In genomic region chr22:49970528-49971231, GRCh38 we compare ENCODE assay signal across 1 cellular context.
A peak's percentile ranks its signal among the peaks of the same experiment; 100 is the strongest.
TF ChIP-seq lines count a peak whose summit lies in the region.

No MANE protein-coding gene starts in this region.

TF ChIP-seq in K562, 482 proteins besides CTCF, POLR2A, EP300 and RAD21 (continued from another document and continues in another):
- TF ChIP-seq, protein P1, sequence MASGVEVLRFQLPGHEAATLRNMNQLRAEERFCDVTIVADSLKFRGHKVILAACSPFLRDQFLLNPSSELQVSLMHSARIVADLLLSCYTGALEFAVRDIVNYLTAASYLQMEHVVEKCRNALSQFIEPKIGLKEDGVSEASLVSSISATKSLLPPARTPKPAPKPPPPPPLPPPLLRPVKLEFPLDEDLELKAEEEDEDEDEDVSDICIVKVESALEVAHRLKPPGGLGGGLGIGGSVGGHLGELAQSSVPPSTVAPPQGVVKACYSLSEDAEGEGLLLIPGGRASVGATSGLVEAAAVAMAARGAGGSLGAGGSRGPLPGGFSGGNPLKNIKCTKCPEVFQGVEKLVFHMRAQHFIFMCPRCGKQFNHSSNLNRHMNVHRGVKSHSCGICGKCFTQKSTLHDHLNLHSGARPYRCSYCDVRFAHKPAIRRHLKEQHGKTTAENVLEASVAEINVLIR (CRISPR knock-in tag; IDR thresholded peaks at IDR 0.05) = peak; percentile 61
- TF ChIP-seq ZNF121 (CRISPR knock-in tag; conservative IDR thresholded peaks at IDR 0.05) = no peak
- TF ChIP-seq SREBF1 (IDR thresholded peaks at IDR 0.05; ENCODE audit: borderline replicate concordance, low read depth, low read length) = 0 out of 2 replicates have a peak, but pooled peaks have one; percentile 63
- no peak for TF ChIP-seq HMGXB4 (CRISPR knock-in tag; IDR thresholded peaks at IDR 0.05)
- TF ChIP-seq, protein P2, sequence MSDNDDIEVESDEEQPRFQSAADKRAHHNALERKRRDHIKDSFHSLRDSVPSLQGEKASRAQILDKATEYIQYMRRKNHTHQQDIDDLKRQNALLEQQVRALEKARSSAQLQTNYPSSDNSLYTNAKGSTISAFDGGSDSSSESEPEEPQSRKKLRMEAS (CRISPR knock-in tag; IDR thresholded peaks at IDR 0.05) = peak; percentile 95
- no peak for TF ChIP-seq ZNF766 (CRISPR knock-in tag; conservative IDR thresholded peaks at IDR 0.05)
- no peak for TF ChIP-seq FOXA3 (CRISPR knock-in tag; conservative IDR thresholded peaks at IDR 0.05 in 1 of 2, IDR thresholded peaks at IDR 0.05 in 1 of 2)
- TF ChIP-seq SRSF1 (IDR thresholded peaks at IDR 0.05; ENCODE audit: low read depth, low read length) = no peak
- no peak for TF ChIP-seq ZNF143 (CRISPR knock-in tag; IDR thresholded peaks at IDR 0.05)
- no peak for TF ChIP-seq RBM17 (IDR thresholded peaks at IDR 0.05; ENCODE audit: borderline replicate concordance, low read depth, low read length)
- peak; percentile 43; the same call in 1 of the 2 replicates for TF ChIP-seq NCOA1 (IDR thresholded peaks at IDR 0.05; ENCODE audit: low read depth)
- TF ChIP-seq POU5F1 (IDR thresholded peaks at IDR 0.05; ENCODE audit: borderline replicate concordance, low read depth, low read length, partially characterized antibody) = no peak
- peak; percentile 49; the same call in 1 of the 2 replicates for TF ChIP-seq PHF8 (IDR thresholded peaks at IDR 0.05; ENCODE audit: borderline replicate concordance, low read length)
- peak; percentile 82 for TF ChIP-seq TFAP4 (CRISPR knock-in tag; IDR thresholded peaks at IDR 0.05; ENCODE audit: borderline replicate concordance)
- peak; percentile 84 for TF ChIP-seq CCNT2 (IDR thresholded peaks at IDR 0.05; ENCODE audit: borderline replicate concordance, extremely low read depth, insufficient read length, low read depth, low read length)
- no peak for TF ChIP-seq TAF15 (IDR thresholded peaks at IDR 0.05; ENCODE audit: low read depth, low read length)
- no peak; a peak in 1 of 4 replicates for TF ChIP-seq KDM4B (IDR thresholded peaks at IDR 0.05; ENCODE audit: borderline replicate concordance in 2 of 2, low read depth in 1 of 2)
- TF ChIP-seq SOX6 (IDR thresholded peaks at IDR 0.05) = peak; percentile 75
- TF ChIP-seq POLR2G (IDR thresholded peaks at IDR 0.05; ENCODE audit: low read depth, low read length) = peak; percentile 89
- TF ChIP-seq GTF2F1 (IDR thresholded peaks at IDR 0.05; ENCODE audit: low read depth, low read length) = no peak
- TF ChIP-seq MCM2 (IDR thresholded peaks at IDR 0.05; ENCODE audit: low read depth) = no peak
- no peak for TF ChIP-seq TEAD4 (IDR thresholded peaks at IDR 0.05; ENCODE audit: low read length)
- no peak for TF ChIP-seq TEAD4 (CRISPR knock-in tag; IDR thresholded peaks at IDR 0.05; ENCODE audit: borderline replicate concordance)
- TF ChIP-seq NFRKB (IDR thresholded peaks at IDR 0.05; ENCODE audit: low read depth) = no peak
- no peak for TF ChIP-seq ZNF217 (CRISPR knock-in tag; IDR thresholded peaks at IDR 0.05)
- peak; percentile 99 for TF ChIP-seq ATF3 (IDR thresholded peaks at IDR 0.05)
- peak; percentile 96 for TF ChIP-seq ATF3 (CRISPR knock-in tag; conservative IDR thresholded peaks at IDR 0.05)
- TF ChIP-seq, protein P3, sequence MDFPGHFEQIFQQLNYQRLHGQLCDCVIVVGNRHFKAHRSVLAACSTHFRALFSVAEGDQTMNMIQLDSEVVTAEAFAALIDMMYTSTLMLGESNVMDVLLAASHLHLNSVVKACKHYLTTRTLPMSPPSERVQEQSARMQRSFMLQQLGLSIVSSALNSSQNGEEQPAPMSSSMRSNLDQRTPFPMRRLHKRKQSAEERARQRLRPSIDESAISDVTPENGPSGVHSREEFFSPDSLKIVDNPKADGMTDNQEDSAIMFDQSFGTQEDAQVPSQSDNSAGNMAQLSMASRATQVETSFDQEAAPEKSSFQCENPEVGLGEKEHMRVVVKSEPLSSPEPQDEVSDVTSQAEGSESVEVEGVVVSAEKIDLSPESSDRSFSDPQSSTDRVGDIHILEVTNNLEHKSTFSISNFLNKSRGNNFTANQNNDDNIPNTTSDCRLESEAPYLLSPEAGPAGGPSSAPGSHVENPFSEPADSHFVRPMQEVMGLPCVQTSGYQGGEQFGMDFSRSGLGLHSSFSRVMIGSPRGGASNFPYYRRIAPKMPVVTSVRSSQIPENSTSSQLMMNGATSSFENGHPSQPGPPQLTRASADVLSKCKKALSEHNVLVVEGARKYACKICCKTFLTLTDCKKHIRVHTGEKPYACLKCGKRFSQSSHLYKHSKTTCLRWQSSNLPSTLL (IDR thresholded peaks at IDR 0.05) = no peak
- TF ChIP-seq ZC3H11A (IDR thresholded peaks at IDR 0.05; ENCODE audit: low read depth, low read length) = no peak
- TF ChIP-seq ZNF277 (CRISPR knock-in tag; IDR thresholded peaks at IDR 0.05; ENCODE audit: borderline replicate concordance) = no peak
- TF ChIP-seq NFATC3 (IDR thresholded peaks at IDR 0.05) = no peak
- no peak for TF ChIP-seq ERF (CRISPR knock-in tag; IDR thresholded peaks at IDR 0.05)
- TF ChIP-seq E2F1 (CRISPR knock-in tag; IDR thresholded peaks at IDR 0.05) = no peak
- TF ChIP-seq ZC3H8 (IDR thresholded peaks at IDR 0.05) = no peak
- TF ChIP-seq FOXA1 (IDR thresholded peaks at IDR 0.05; ENCODE audit: borderline replicate concordance) = no peak
- TF ChIP-seq ZFP1 (CRISPR knock-in tag; IDR thresholded peaks at IDR 0.05) = no peak
- TF ChIP-seq TCF3 (CRISPR knock-in tag; IDR thresholded peaks at IDR 0.05) = no peak
- no peak for TF ChIP-seq ZSCAN32 (CRISPR knock-in tag; IDR thresholded peaks at IDR 0.05)
- TF ChIP-seq ZKSCAN1 (IDR thresholded peaks at IDR 0.05; ENCODE audit: low read depth, low read length) = no peak
- peak; percentile 48 for TF ChIP-seq FOS (IDR thresholded peaks at IDR 0.05; ENCODE audit: extremely low read depth, insufficient read length)
- no peak for TF ChIP-seq ZNF347 (CRISPR knock-in tag; IDR thresholded peaks at IDR 0.05; ENCODE audit: low read depth)
- TF ChIP-seq FIP1L1 (IDR thresholded peaks at IDR 0.05; ENCODE audit: low read depth, low read length, poor library complexity, severe bottlenecking) = peak; percentile 45
- TF ChIP-seq, protein P4, sequence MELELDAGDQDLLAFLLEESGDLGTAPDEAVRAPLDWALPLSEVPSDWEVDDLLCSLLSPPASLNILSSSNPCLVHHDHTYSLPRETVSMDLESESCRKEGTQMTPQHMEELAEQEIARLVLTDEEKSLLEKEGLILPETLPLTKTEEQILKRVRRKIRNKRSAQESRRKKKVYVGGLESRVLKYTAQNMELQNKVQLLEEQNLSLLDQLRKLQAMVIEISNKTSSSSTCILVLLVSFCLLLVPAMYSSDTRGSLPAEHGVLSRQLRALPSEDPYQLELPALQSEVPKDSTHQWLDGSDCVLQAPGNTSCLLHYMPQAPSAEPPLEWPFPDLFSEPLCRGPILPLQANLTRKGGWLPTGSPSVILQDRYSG (tag; conservative IDR thresholded peaks at IDR 0.05; ENCODE audit: low read depth) = no peak
- TF ChIP-seq HMGN3 (IDR thresholded peaks at IDR 0.05; ENCODE audit: borderline replicate concordance, extremely low read depth, insufficient read length, low read depth, low read length) = peak; percentile 81
- TF ChIP-seq ZEB2 (IDR thresholded peaks at IDR 0.05) = peak; percentile 36; the same call in 1 of the 2 replicates
- 0 out of 4 replicates have a peak, but pooled peaks of 1 of the 2 experiments have one; percentile 34 for TF ChIP-seq ARNT (IDR thresholded peaks at IDR 0.05)
- TF ChIP-seq MYNN (IDR thresholded peaks at IDR 0.05) = peak; percentile 96
- no peak for TF ChIP-seq MYNN (CRISPR knock-in tag; IDR thresholded peaks at IDR 0.05)
- peak; percentile 64; the same call in 1 of the 2 replicates for TF ChIP-seq AFF4 (CRISPR knock-in tag; IDR thresholded peaks at IDR 0.05)
- TF ChIP-seq ZNF354B (CRISPR knock-in tag; IDR thresholded peaks at IDR 0.05) = no peak
- no peak for TF ChIP-seq KDM5B (IDR thresholded peaks at IDR 0.05; ENCODE audit: insufficient replicate concordance, low read depth, low read length)
- no peak for TF ChIP-seq ADNP (tag; IDR thresholded peaks at IDR 0.05)
- no peak for TF ChIP-seq ZNF324 (CRISPR knock-in tag; IDR thresholded peaks at IDR 0.05)
- TF ChIP-seq LCOR (CRISPR knock-in tag; IDR thresholded peaks at IDR 0.05) = no peak; the same call in 1 of the 2 replicates
- TF ChIP-seq ZNF696 (CRISPR knock-in tag; conservative IDR thresholded peaks at IDR 0.05) = no peak
- no peak for TF ChIP-seq ZNF778 (CRISPR knock-in tag; IDR thresholded peaks at IDR 0.05)
- no peak for TF ChIP-seq TEAD1 (CRISPR knock-in tag; IDR thresholded peaks at IDR 0.05)
- no peak for TF ChIP-seq ZNF408 (CRISPR knock-in tag; IDR thresholded peaks at IDR 0.05; ENCODE audit: low read depth)
- TF ChIP-seq DACH1 (IDR thresholded peaks at IDR 0.05; ENCODE audit: partially characterized antibody) = no peak
